Comparison of ENCODE assay signal across 9 cellular contexts in the genomic region with DNA sequence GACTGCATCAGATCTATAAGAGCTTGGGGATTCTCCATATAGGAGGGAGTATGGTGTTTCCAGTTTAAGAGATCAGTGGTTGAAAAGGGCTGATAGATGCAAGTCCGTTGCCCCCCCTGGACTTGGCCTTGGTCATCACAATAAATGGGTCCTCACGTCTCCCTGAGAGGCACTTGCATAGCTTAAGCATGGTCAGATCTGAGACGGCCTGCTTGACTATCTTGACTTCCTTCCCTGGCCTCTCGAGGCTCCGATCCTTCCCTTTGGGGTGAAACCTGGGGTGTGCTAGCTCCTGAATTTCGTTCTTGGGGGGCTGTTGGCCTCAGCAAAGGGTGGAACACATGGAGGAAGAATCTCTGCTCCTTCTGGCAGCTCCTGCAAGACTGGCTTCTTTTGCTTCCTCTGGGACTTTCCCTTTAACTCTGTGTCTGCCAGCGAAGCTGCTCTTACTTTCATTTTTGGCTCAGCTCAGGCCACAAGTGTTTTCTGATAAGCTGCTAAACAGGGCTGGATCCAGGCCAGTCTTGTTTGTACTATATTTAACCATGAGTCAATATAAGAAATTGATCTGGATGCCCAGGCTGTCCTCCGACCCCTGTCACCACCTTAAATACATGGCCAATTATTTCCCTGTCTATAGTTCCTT. TPM values are rescaled to one million over a fixed set of nuclear protein-coding genes. Genes with fewer than 3 reads are reported as not detected.
DNase-seq lines count a peak whose midpoint lies in the region; ATAC-seq and TF ChIP-seq lines count a peak whose summit lies in the region.
"Had no signal": no experiment of that assay in that cellular context is flagged by ENCODE, and none has a peak within 500 bp of the region (broad histone marks: within the 10 kb centered on the region; RNA-seq: fewer than 3 reads in every experiment).

No MANE protein-coding gene starts in this region.

- POLR2A ChIA-PET in activated CD4-positive, alpha-beta T cell treated with anti-CD3 and anti-CD28 coated beads for 36 hours (lab: Charles Lee): interaction anchor here (1.1 kb wide), 1 partner anchor 54 kb away, joined by 4 read pairs; no protein-coding TSS in a partner anchor

- CTCF ChIA-PET in activated CD4-positive, alpha-beta T cell treated with anti-CD3 and anti-CD28 coated beads for 36 hours (lab: Charles Lee): interaction anchor here (0.6 to 1.6 kb wide), 3 partner anchors 12 to 138 kb away, joined by 3 to 7 read pairs (median 4); partner anchors contain the start of gene ZNF485

- 17 to 38% methylated on average over 7 to 8 of the region's 8 CpGs for WGBS in esophagus squamous epithelium, 2 donors
- 67% methylated on average over 8 of the region's 8 CpGs for WGBS in smooth muscle cell (ENCODE audit: low lambda C conversion rate)

- no peak for TF ChIP-seq POLR2A in esophagus squamous epithelium (IDR thresholded peaks at IDR 0.05)

- TF ChIP-seq CTCF in esophagus squamous epithelium (IDR thresholded peaks at IDR 0.05) (no peak), smooth muscle cell (IDR thresholded peaks at IDR 0.05; ENCODE audit: borderline replicate concordance, insufficient read depth, poor library complexity, severe bottlenecking) (no peak)

- peaks cover 3% of the 10 kb centered on the region for H3K9me3 Mint-ChIP-seq in activated CD4-positive, alpha-beta T cell treated with anti-CD3 and anti-CD28 coated beads for 36 hours (ENCODE audit: low read depth)

- H3K4me1 Mint-ChIP-seq in activated CD4-positive, alpha-beta T cell treated with anti-CD3 and anti-CD28 coated beads for 36 hours: peaks cover 26% of the 10 kb centered on the region

- peak overlapping the region in 3 of 4 donors; percentile 16 to 53 (median 24) for H3K4me3 ChIP-seq in esophagus squamous epithelium
- H3K4me3 ChIP-seq in skeletal muscle satellite cell (ENCODE audit: low read length): peak overlapping the region; percentile 62
- H3K4me3 ChIP-seq in smooth muscle cell: no peak overlapping the region

- peak overlapping the region; percentile 42 for H3K4me3 Mint-ChIP-seq in activated CD4-positive, alpha-beta T cell treated with anti-CD3 and anti-CD28 coated beads for 36 hours

- H3K9me3 ChIP-seq in esophagus squamous epithelium (peaks cover 0 to 12% (median 0%) of the 10 kb centered on the region in 3 donors), skeletal muscle satellite cell (replicated peaks; ENCODE audit: low read length) (peaks cover 3% of the 10 kb centered on the region), smooth muscle cell (replicated peaks; ENCODE audit: low read depth) (no peaks in the 10 kb centered on the region)

- no peaks in the 10 kb centered on the region for H3K36me3 ChIP-seq in esophagus squamous epithelium
- no peaks in the 10 kb centered on the region for H3K36me3 ChIP-seq in skeletal muscle satellite cell (ENCODE audit: insufficient read depth, low read length)
- H3K36me3 ChIP-seq in smooth muscle cell (ENCODE audit: low read depth): no peaks in the 10 kb centered on the region

- peak; percentile 80 for ATAC-seq in activated CD4-positive, alpha-beta T cell treated with anti-CD3 and anti-CD28 coated beads for 36 hours
- peak; percentile 96 for ATAC-seq in HG02943 (IDR thresholded peaks at IDR 0.05; ENCODE audit: low read depth, unreplicated experiment)

- intact Hi-C loops in activated CD4-positive, alpha-beta T cell treated with anti-CD3 and anti-CD28 coated beads for 36 hours (cut with DNase I, micrococcal nuclease): loop anchor here (1.0 to 10.0 kb wide), 4 partner anchors 21 to 458 kb away; partner anchors contain the start of genes CSGALNACT2 (in 1 of the 2), HNRNPF (in 1 of the 2) and ZNF239 (in 1 of the 2)
- intact Hi-C loops in esophagus squamous epithelium (cut with DNase I): no loop called here

- H3K79me2 ChIP-seq in smooth muscle cell (ENCODE audit: low read depth): no peaks in the 10 kb centered on the region

- no peaks in the 10 kb centered on the region for H3K36me3 Mint-ChIP-seq in activated CD4-positive, alpha-beta T cell treated with anti-CD3 and anti-CD28 coated beads for 36 hours (ENCODE audit: low read depth)

- DNase-seq in activated CD4-positive, alpha-beta T cell treated with anti-CD3 and anti-CD28 coated beads for 36 hours: peak; percentile 69
- DNase-seq in activated CD4-positive, alpha-beta T cell treated with anti-CD3 and anti-CD28 coated beads, Interleukin-2, amount 50 U/mL, for 4 hours: no peak
- DNase-seq in RPMI8226 (peak; percentile 54), esophagus squamous epithelium (lab: John Stamatoyannopoulos, UW) (no peak), inferior parietal cortex (ENCODE audit: extremely low spot score) (no peak), smooth muscle cell (lab: John Stamatoyannopoulos, UW; ENCODE audit: unreplicated experiment) (no peak)

- no peak overlapping the region for H2AFZ ChIP-seq in smooth muscle cell (ENCODE audit: low read depth)

- H3K4me2 ChIP-seq in skeletal muscle satellite cell (ENCODE audit: low read length): peak overlapping the region; percentile 86
- no peak overlapping the region for H3K4me2 ChIP-seq in smooth muscle cell

- peaks cover 5% of the 10 kb centered on the region for H3K27me3 Mint-ChIP-seq in activated CD4-positive, alpha-beta T cell treated with anti-CD3 and anti-CD28 coated beads for 36 hours

- no peak overlapping the region for H3K27ac ChIP-seq in esophagus squamous epithelium
- H3K27ac ChIP-seq in smooth muscle cell (ENCODE audit: low read depth): no peak overlapping the region
- H3K27ac ChIP-seq: C4-2B had no signal

- peak overlapping the region; percentile 76 for H3K27ac Mint-ChIP-seq in activated CD4-positive, alpha-beta T cell treated with anti-CD3 and anti-CD28 coated beads for 36 hours

- peaks cover 15 to 24% (median 16%) of the 10 kb centered on the region in 3 donors for H3K4me1 ChIP-seq in esophagus squamous epithelium
- H3K4me1 ChIP-seq in skeletal muscle satellite cell (ENCODE audit: control insufficient read depth, insufficient read depth, low read length): peaks cover 3% of the 10 kb centered on the region
- no peaks in the 10 kb centered on the region for H3K4me1 ChIP-seq in smooth muscle cell (ENCODE audit: low read depth)

- H3K9ac ChIP-seq in skeletal muscle satellite cell (ENCODE audit: low read depth, low read length): peak overlapping the region; percentile 41
- no peak overlapping the region for H3K9ac ChIP-seq in smooth muscle cell (ENCODE audit: low read depth)

- H3F3A ChIP-seq in smooth muscle cell (ENCODE audit: low read depth): no peaks in the 10 kb centered on the region

- H3K27me3 ChIP-seq in esophagus squamous epithelium (peaks cover 0 to 34% (median 0%) of the 10 kb centered on the region in 4 donors), skeletal muscle satellite cell (ENCODE audit: control insufficient read depth, insufficient read depth, low read length) (peaks cover 6% of the 10 kb centered on the region), smooth muscle cell (ENCODE audit: low read depth) (no peaks in the 10 kb centered on the region)

- no peaks in the 10 kb centered on the region for H4K20me1 ChIP-seq in smooth muscle cell (ENCODE audit: low read depth)

RNA-seq across cellular contexts. Expression of gene ZNF485, which starts 11.2 kb away (rescaled TPM):
- total RNA-seq in activated CD4-positive, alpha-beta T cell treated with anti-CD3 and anti-CD28 coated beads for 36 hours: 1 to 10 TPM; 6.9 to 7.6 TPM
- total RNA-seq in esophagus squamous epithelium (10 to 100 TPM in 1 of 4 donors, 1 to 10 TPM in 3; 1.1 to 10.9 (median 5.0) TPM), smooth muscle cell (1.4 and 2.9 TPM in 2 replicates)
- 5.0 and 6.1 TPM in 2 replicates for total RNA-seq in skeletal muscle satellite cell (2012; rRNA removed)
- polyA plus RNA-seq in smooth muscle cell: 1.8 and 2.9 TPM in 2 replicates

RNA-seq across cellular contexts. Expression of gene ZNF239, which starts 20.7 kb away (rescaled TPM):
- 1 to 10 TPM; 2.4 to 2.7 TPM for total RNA-seq in activated CD4-positive, alpha-beta T cell treated with anti-CD3 and anti-CD28 coated beads for 36 hours
- 1 to 10 TPM in 2 of 4 donors, under 1 TPM in 2; 0.11 to 2.8 (median 1.2) TPM for total RNA-seq in esophagus squamous epithelium
- 5.2 and 8.9 TPM in 2 replicates for total RNA-seq in skeletal muscle satellite cell (2012; rRNA removed)
- total RNA-seq in smooth muscle cell: 4.5 and 5.4 TPM in 2 replicates
- 1.9 and 2.6 TPM in 2 replicates for polyA plus RNA-seq in smooth muscle cell

RNA-seq across cellular contexts. Expression of gene ZNF32, which starts 53.6 kb away (rescaled TPM):
- 10 to 100 TPM; 14.1 to 15.2 TPM for total RNA-seq in activated CD4-positive, alpha-beta T cell treated with anti-CD3 and anti-CD28 coated beads for 36 hours
- total RNA-seq in esophagus squamous epithelium (10 to 100 TPM; 10.1 to 38.0 (median 19.3) TPM), smooth muscle cell (26.6 and 40.6 TPM in 2 replicates)
- 15.9 and 17.5 TPM in 2 replicates for total RNA-seq in skeletal muscle satellite cell (2012; rRNA removed)
- polyA plus RNA-seq in smooth muscle cell: 30.9 and 36.3 TPM in 2 replicates

Comparison
In these comparisons a context has a peak if more than half of its experiments do, and no peak if none do; other contexts are left out.
1. DNase-seq: peak in activated CD4-positive, alpha-beta T cell treated with anti-CD3 and anti-CD28 coated beads for 36 hours (single experiment) and RPMI8226 (single experiment); none in activated CD4-positive, alpha-beta T cell treated with anti-CD3 and anti-CD28 coated beads, Interleukin-2, amount 50 U/mL, for 4 hours (0 of 2), esophagus squamous epithelium (single experiment), inferior parietal cortex (single experiment) and smooth muscle cell (single experiment).